In the genomic region with DNA sequence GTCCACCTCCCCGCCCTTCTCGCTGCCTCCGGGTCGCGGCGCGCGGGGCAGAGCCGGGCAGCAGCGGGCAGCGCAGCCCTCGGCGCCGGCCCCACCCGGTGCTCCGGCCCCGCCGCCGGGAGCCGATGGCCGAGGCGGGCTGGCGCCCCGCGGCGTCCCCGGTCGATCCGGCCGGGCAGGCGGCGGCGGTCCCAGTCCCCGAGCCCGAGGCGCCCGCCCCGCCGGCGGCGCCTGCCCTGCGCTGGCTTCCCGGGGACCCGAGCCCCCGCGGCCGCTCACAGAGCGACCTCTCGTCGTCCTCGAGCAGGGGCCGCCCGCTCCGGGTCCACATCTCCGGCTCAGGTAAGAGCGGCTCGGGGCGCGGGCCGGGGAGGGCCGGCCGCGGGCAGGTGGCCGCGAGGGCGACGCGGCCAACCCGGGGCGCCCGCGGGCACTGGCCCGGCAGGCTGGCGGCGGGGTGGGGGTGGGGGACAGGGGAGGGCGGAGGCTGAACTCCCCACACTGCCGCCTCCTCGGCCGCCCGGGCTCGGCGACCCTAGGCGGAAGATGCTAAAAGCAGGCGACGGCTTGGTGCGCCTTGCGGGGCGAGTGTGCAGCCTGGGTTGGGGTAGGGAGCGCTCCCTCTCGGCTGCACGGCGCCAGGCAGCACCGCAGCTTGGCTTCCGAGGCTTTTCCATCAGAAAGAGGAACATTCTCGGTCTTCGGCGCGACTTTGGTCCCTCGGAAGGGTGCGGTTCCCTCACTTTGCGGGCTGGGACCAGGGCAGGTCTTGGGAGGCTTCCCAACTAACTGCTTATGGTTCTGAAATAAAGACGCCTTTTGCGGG, we compare ENCODE assay signal across 8 cellular contexts. TPM values are rescaled to one million over a fixed set of nuclear protein-coding genes. Genes with fewer than 3 reads are reported as not detected.
DNase-seq lines count a peak whose midpoint lies in the region; ATAC-seq and TF ChIP-seq lines count a peak whose summit lies in the region.

No MANE protein-coding gene starts in this region.

- TF ChIP-seq CTCF in AG04450 (IDR thresholded peaks at IDR 0.05; ENCODE audit: low read depth, low read length) (peak; percentile 58), OCI-LY1 (IDR thresholded peaks at IDR 0.05; ENCODE audit: low read length) (peak; percentile 15; the same call in 1 of the 2 replicates), esophagus muscularis mucosa (IDR thresholded peaks at IDR 0.05) (peak; percentile 9 to 62 (median 27))

- H3K4me1 ChIP-seq in OCI-LY1 (ENCODE audit: insufficient read depth, low read length, severe bottlenecking) (no peaks in the 10 kb centered on the region), esophagus muscularis mucosa (peaks cover 7 to 17% (median 13%) of the 10 kb centered on the region in 4 donors), muscle layer of colon (ENCODE audit: insufficient read depth, low read length) (peaks cover 8% of the 10 kb centered on the region)

- peak overlapping the region; percentile 87 for H3K27ac Mint-ChIP-seq in activated T-cell treated with anti-CD3 and anti-CD28 coated beads, Interleukin-2, amount 50 U/mL, for 24 hours
- H3K27ac Mint-ChIP-seq in stimulated activated naive CD8-positive, alpha-beta T cell treated with anti-CD3 and anti-CD28 coated beads, Interleukin-15, Interleukin-2, amounts not matched to agents 100 ng/mL and 50 ng/mL, for 24 hours = peak overlapping the region; percentile 56

- no peak for TF ChIP-seq EP300 in esophagus muscularis mucosa (IDR thresholded peaks at IDR 0.05)

- H3K36me3 ChIP-seq in OCI-LY1 (ENCODE audit: insufficient read depth, low read length) (no peaks in the 10 kb centered on the region), esophagus muscularis mucosa (no peaks in the 10 kb centered on the region), muscle layer of colon (ENCODE audit: insufficient read depth, low read length) (no peaks in the 10 kb centered on the region)

- no peaks in the 10 kb centered on the region for H3K36me3 Mint-ChIP-seq in activated T-cell treated with anti-CD3 and anti-CD28 coated beads, Interleukin-2, amount 50 U/mL, for 24 hours (ENCODE audit: low read depth)
- H3K36me3 Mint-ChIP-seq in stimulated activated naive CD8-positive, alpha-beta T cell treated with anti-CD3 and anti-CD28 coated beads, Interleukin-15, Interleukin-2, amounts not matched to agents 100 ng/mL and 50 ng/mL, for 24 hours (ENCODE audit: low read depth) = no peaks in the 10 kb centered on the region

- POLR2A ChIA-PET in AG04450 (lab: Yijun Ruan, JAX) = interaction anchor here (0.8 to 1.2 kb wide), 2 partner anchors 79 to 87 kb away, joined by 3 read pairs; a partner anchor contains a TSS

- no peaks in the 10 kb centered on the region for H3K27me3 Mint-ChIP-seq in activated T-cell treated with anti-CD3 and anti-CD28 coated beads, Interleukin-2, amount 50 U/mL, for 24 hours
- no peaks in the 10 kb centered on the region for H3K27me3 Mint-ChIP-seq in stimulated activated naive CD8-positive, alpha-beta T cell treated with anti-CD3 and anti-CD28 coated beads, Interleukin-15, Interleukin-2, amounts not matched to agents 100 ng/mL and 50 ng/mL, for 24 hours

- no peak overlapping the region for H3K27ac ChIP-seq in AG04450 (ENCODE audit: low read depth, low read length)
- H3K27ac ChIP-seq in OCI-LY1 (ENCODE audit: low read depth, low read length, poor library complexity, severe bottlenecking) = no peak overlapping the region
- H3K27ac ChIP-seq in esophagus muscularis mucosa (replicated peaks in 1 of 4) = peak overlapping the region; percentile 71 to 76 (median 74)
- no peak overlapping the region for H3K27ac ChIP-seq in muscle layer of colon (ENCODE audit: low read depth, low read length)

- intact Hi-C loops in esophagus muscularis mucosa (cut with DNase I) = no loop called here

- 0% methylated on average over 2 of the region's 103 CpGs for WGBS in esophagus muscularis mucosa

- peak overlapping the region; percentile 77 for H3K4me2 ChIP-seq in OCI-LY1 (ENCODE audit: low read length)

- H3K9ac ChIP-seq in OCI-LY1 (ENCODE audit: low read length) (peak overlapping the region; percentile 37; the same call in 1 of the 2 replicates), muscle layer of colon (ENCODE audit: low read length) (no peak overlapping the region)

- peaks cover 44% of the 10 kb centered on the region for H3K4me1 Mint-ChIP-seq in activated T-cell treated with anti-CD3 and anti-CD28 coated beads, Interleukin-2, amount 50 U/mL, for 24 hours (ENCODE audit: low read depth)
- H3K4me1 Mint-ChIP-seq in stimulated activated naive CD8-positive, alpha-beta T cell treated with anti-CD3 and anti-CD28 coated beads, Interleukin-15, Interleukin-2, amounts not matched to agents 100 ng/mL and 50 ng/mL, for 24 hours (ENCODE audit: low read depth) = peaks cover 34% of the 10 kb centered on the region

- CTCF ChIA-PET in AG04450 (lab: Charles Lee) = interaction anchor here (1.0 to 1.4 kb wide), 2 partner anchors 11 to 24 kb away, joined by 3 read pairs; no protein-coding TSS in a partner anchor

- no peaks in the 10 kb centered on the region for H3K9me2 ChIP-seq in OCI-LY1 (ENCODE audit: low read depth, low read length)

- peak overlapping the region; percentile 82 for H3K4me3 Mint-ChIP-seq in activated T-cell treated with anti-CD3 and anti-CD28 coated beads, Interleukin-2, amount 50 U/mL, for 24 hours
- peak overlapping the region; percentile 81 for H3K4me3 Mint-ChIP-seq in stimulated activated naive CD8-positive, alpha-beta T cell treated with anti-CD3 and anti-CD28 coated beads, Interleukin-15, Interleukin-2, amounts not matched to agents 100 ng/mL and 50 ng/mL, for 24 hours

- H4K20me1 ChIP-seq in OCI-LY1 (ENCODE audit: insufficient read depth, low read length) = no peaks in the 10 kb centered on the region

- no peaks in the 10 kb centered on the region for H3K9me3 ChIP-seq in AG04450 (ENCODE audit: control insufficient read depth, insufficient read depth, low read length)
- H3K9me3 ChIP-seq in OCI-LY1 (ENCODE audit: low read length) = no peaks in the 10 kb centered on the region
- no peaks in the 10 kb centered on the region for H3K9me3 ChIP-seq in esophagus muscularis mucosa
- H3K9me3 ChIP-seq in muscle layer of colon (ENCODE audit: low read length) = no peaks in the 10 kb centered on the region

- H3K4me3 ChIP-seq in AG04450 (ENCODE audit: low read depth, low read length) = peak overlapping the region; percentile 62
- H3K4me3 ChIP-seq in OCI-LY1 (ENCODE audit: low read depth, low read length, poor library complexity, severe bottlenecking) = peak overlapping the region; percentile 58
- H3K4me3 ChIP-seq in esophagus muscularis mucosa = peak overlapping the region; percentile 62 to 82 (median 66)
- peak overlapping the region; percentile 47 to 60 for H3K4me3 ChIP-seq in muscle layer of colon (ENCODE audit: low read depth in 1 of 2, low read length in 2 of 2)

- H3K79me2 ChIP-seq in OCI-LY1 (ENCODE audit: insufficient read depth, low read length) = no peaks in the 10 kb centered on the region

- H3K27me3 ChIP-seq in AG04450 (ENCODE audit: control insufficient read depth, insufficient read depth, low read length) (peaks cover under 1% of the 10 kb centered on the region), OCI-LY1 (ENCODE audit: insufficient read depth, low read length) (0 out of 2 replicates have a peak, but pooled peaks cover 4% of the 10 kb centered on the region), esophagus muscularis mucosa (no peaks in the 10 kb centered on the region), muscle layer of colon (ENCODE audit: control insufficient read depth in 1 of 2, insufficient read depth in 2 of 2, low read length in 2 of 2) (no peaks in the 10 kb centered on the region)

- DNase-seq in AG04450 (ENCODE audit: low read depth, low spot score) (no peak), esophagus muscularis mucosa (ENCODE audit: extremely low spot score) (no peak)
- peak; percentile 78 for DNase-seq in activated T-cell treated with anti-CD3 and anti-CD28 coated beads, Interleukin-2, amount 50 U/mL, for 24 hours

- H2AFZ ChIP-seq in OCI-LY1 (ENCODE audit: low read length) = no peak overlapping the region

- no peak for TF ChIP-seq POLR2A in esophagus muscularis mucosa (IDR thresholded peaks at IDR 0.05; ENCODE audit: low read depth)

- H3F3A ChIP-seq in OCI-LY1 (ENCODE audit: insufficient read depth, low read length) = no peaks in the 10 kb centered on the region

- peak; percentile 41 for ATAC-seq in GM18873 (IDR thresholded peaks at IDR 0.05; ENCODE audit: low FRiP score, unreplicated experiment)
- ATAC-seq in HG03139 (IDR thresholded peaks at IDR 0.05; ENCODE audit: unreplicated experiment) = peak; percentile 47

- no peaks in the 10 kb centered on the region for H3K9me3 Mint-ChIP-seq in activated T-cell treated with anti-CD3 and anti-CD28 coated beads, Interleukin-2, amount 50 U/mL, for 24 hours
- no peaks in the 10 kb centered on the region for H3K9me3 Mint-ChIP-seq in stimulated activated naive CD8-positive, alpha-beta T cell treated with anti-CD3 and anti-CD28 coated beads, Interleukin-15, Interleukin-2, amounts not matched to agents 100 ng/mL and 50 ng/mL, for 24 hours

RNA-seq across cellular contexts. Expression of a gene that starts 25.6 kb away (rescaled TPM):
- 57.5 and 66.8 TPM in 2 replicates for polyA plus RNA-seq in AG04450 (2011; rRNA removed)
- 18.6 and 24.2 TPM in 2 replicates for polyA minus RNA-seq in AG04450 (2011; rRNA and poly(A)+ RNA removed)
- 10 to 100 TPM; 17.6 to 27.5 (median 25.8) TPM for total RNA-seq in esophagus muscularis mucosa

Comparison
In these comparisons a context has a peak if more than half of its experiments do, and no peak if none do; other contexts are left out.
1. H3K27ac ChIP-seq: peak in esophagus muscularis mucosa (4 of 4); none in AG04450 (single experiment), OCI-LY1 (single experiment) and muscle layer of colon (single experiment).
2. Peak in every context shown above with its lines, with median percentiles within 50 percentile points of each other: H3K4me3 ChIP-seq and CTCF ChIP-seq.